Comparison of ENCODE assay signal across 14 cellular contexts in the genomic region with DNA sequence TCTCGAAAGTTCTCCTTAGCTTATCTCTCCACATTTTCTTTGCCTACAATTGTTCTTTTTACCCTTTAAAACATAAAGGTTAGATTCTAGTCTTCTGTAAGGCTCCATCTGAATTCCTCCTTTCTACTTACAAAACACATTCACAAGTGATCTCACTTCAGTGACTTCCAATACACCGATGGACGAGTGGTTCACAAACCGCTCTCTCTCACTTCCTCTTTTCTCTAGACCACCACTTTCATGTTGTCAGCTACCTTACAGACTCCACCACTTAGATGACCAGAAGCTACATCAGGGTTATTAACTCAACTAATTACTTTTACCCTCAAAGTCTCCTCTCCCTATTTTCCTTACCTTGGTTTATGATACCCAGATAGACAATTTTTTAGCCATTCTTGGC. TPM values are rescaled to one million over a fixed set of nuclear protein-coding genes. Genes with fewer than 3 reads are reported as not detected.
A peak's percentile ranks its signal among the peaks of the same experiment; 100 is the strongest.
DNase-seq lines count a peak whose midpoint lies in the region; ATAC-seq, FAIRE-seq and TF ChIP-seq lines count a peak whose summit lies in the region.
"Had no signal": no experiment of that assay in that cellular context is flagged by ENCODE, and none has a peak within 500 bp of the region (broad histone marks: within the 10 kb centered on the region; RNA-seq: fewer than 3 reads in every experiment).

No MANE protein-coding gene starts in this region.

- no peak for FAIRE-seq in K562 (lab: Jason Lieb, UNC)
- FAIRE-seq: bronchial epithelial cell had no signal

- no peak for TF ChIP-seq RAD21 in K562 (CRISPR knock-in tag; conservative IDR thresholded peaks at IDR 0.05 in 1 of 2, IDR thresholded peaks at IDR 0.05 in 1 of 2)

- TF ChIP-seq CTCF in K562 (IDR thresholded peaks at IDR 0.05 in 2 of 3, conservative IDR thresholded peaks at IDR 0.05 in 1 of 3; ENCODE audit: insufficient read depth in 2 of 3, low read depth in 1 of 3, low read length in 3 of 3) (no peak), ovary (IDR thresholded peaks at IDR 0.05) (no peak), BE2C (IDR thresholded peaks at IDR 0.05; ENCODE audit: low read depth, low read length) (no peak)

- POLR2A ChIA-PET in K562 (lab: Yijun Ruan, JAX) = no interaction called here

- TF ChIP-seq POLR2A in K562 (conservative IDR thresholded peaks at IDR 0.05) (no peak), ovary (IDR thresholded peaks at IDR 0.05) (no peak)

- peaks cover 2 to 21% of the 10 kb centered on the region in 2 experiments; a peak in 3 of 5 replicates for H3K27me3 ChIP-seq in K562 (ENCODE audit: control insufficient read depth in 2 of 2, insufficient read depth in 2 of 2, low read length in 2 of 2)
- no peaks in the 10 kb centered on the region for H3K27me3 ChIP-seq in ovary
- H3K27me3 ChIP-seq in BE2C = no peaks in the 10 kb centered on the region; the same call in none of the 2 replicates
- H3K27me3 ChIP-seq: gastroesophageal sphincter had no signal

- H3K9me1 ChIP-seq in K562 (ENCODE audit: control insufficient read depth, insufficient read depth, low read length) = no peaks in the 10 kb centered on the region

- intact Hi-C loops in K562 (cut with micrococcal nuclease) = no loop called here
- intact Hi-C loops in ovary (cut with DNase I) = loop anchor here in 1 of 4 donors (10.0 kb wide), 1 partner anchor 111 kb away; no protein-coding TSS in a partner anchor

- no peak overlapping the region for H3K4me2 ChIP-seq in K562 (ENCODE audit: insufficient read depth, low read length)

- no peak overlapping the region for H3K27ac ChIP-seq in K562 (ENCODE audit: extremely low read depth, low read depth, low read length)
- H3K27ac ChIP-seq in ovary = no peak overlapping the region
- H3K27ac ChIP-seq: gastroesophageal sphincter had no signal

- whole genome bisulfite sequencing in K562 (ENCODE audit: insufficient coverage, low coverage, missing lambda C conversion rate) = 0% methylated on average over 4 of the region's 4 CpGs
- 89 to 93% (median 90%) methylated on average over 4 of the region's 4 CpGs for WGBS in ovary, 3 donors

- DNase-seq in K562 (ENCODE audit: extremely low read depth in 1 of 4, low spot score in 3 of 4) (no peak), ovary (no peak), BE2C (no peak)
- DNase-seq in activated CD8-positive, alpha-beta memory T cell treated with anti-CD3 and anti-CD28 coated beads, Interleukin-2, amount 50 U/mL, for 48 hours = no peak
- no peak for DNase-seq in activated effector memory CD4-positive, alpha-beta T cell treated with anti-CD3 and anti-CD28 coated beads, Interleukin-2, amount 50 U/mL, for 16 hours
- DNase-seq: activated CD8-positive, alpha-beta memory T cell treated with anti-CD3 and anti-CD28 coated beads, Interleukin-2, amount 50 U/mL, for 4 hours; DND-41; NCI-H345; T-helper 17 cell had no signal

- in situ Hi-C loops in K562 (cut with MboI) = no loop called here

- H3K9me3 ChIP-seq in K562 (replicated peaks; ENCODE audit: control insufficient read depth, insufficient read depth, low read depth, low read length) = no peaks in the 10 kb centered on the region
- no peaks in the 10 kb centered on the region for H3K9me3 ChIP-seq in ovary
- no peaks in the 10 kb centered on the region for H3K9me3 ChIP-seq in BE2C
- H3K9me3 ChIP-seq: gastroesophageal sphincter had no signal

- CTCF ChIA-PET in K562 (lab: Yijun Ruan, JAX; ENCODE audit: low intra/inter-chr PET ratio) = no interaction called here

- TF ChIP-seq EP300 in K562 (IDR thresholded peaks at IDR 0.05; ENCODE audit: low read length) = no peak
- no peak for TF ChIP-seq EP300 in ovary (IDR thresholded peaks at IDR 0.05)

- peak; percentile 100 for ATAC-seq in GM18909 (IDR thresholded peaks at IDR 0.05; ENCODE audit: poor library complexity, unreplicated experiment)
- ATAC-seq in GM21825 (IDR thresholded peaks at IDR 0.05; ENCODE audit: unreplicated experiment) = peak; percentile 99
- ATAC-seq in HG03378 (IDR thresholded peaks at IDR 0.05; ENCODE audit: unreplicated experiment) = peak; percentile 100
- no peak for ATAC-seq in K562
- ATAC-seq: gastroesophageal sphincter, T-helper 17 cell had no signal

- H3K4me1 ChIP-seq in K562 (replicated peaks in 1 of 2; ENCODE audit: control insufficient read depth in 2 of 2, insufficient read depth in 2 of 2, low read length in 2 of 2) (no peaks in the 10 kb centered on the region), ovary (ENCODE audit: insufficient read depth) (no peaks in the 10 kb centered on the region), BE2C (no peaks in the 10 kb centered on the region)
- H3K4me1 ChIP-seq: gastroesophageal sphincter had no signal

- H3K9ac ChIP-seq in K562 (ENCODE audit: insufficient read depth in 1 of 2, low read depth in 2 of 2, low read length in 2 of 2) = no peak overlapping the region

- H3K4me3 ChIP-seq in K562 = no peak overlapping the region
- H3K4me3 ChIP-seq in ovary = no peak overlapping the region
- no peak overlapping the region for H3K4me3 ChIP-seq in BE2C (ENCODE audit: low read depth, low read length)
- H3K4me3 ChIP-seq: gastroesophageal sphincter had no signal

- no peaks in the 10 kb centered on the region for H4K20me1 ChIP-seq in K562 (replicated peaks; ENCODE audit: control insufficient read depth, insufficient read depth, low read length)

- no peaks in the 10 kb centered on the region for H3K79me2 ChIP-seq in K562 (ENCODE audit: control insufficient read depth, insufficient read depth, low read length)

- BruUV-seq in K562 (replicated peaks; lab: Mats Ljungman, UMichigan) = no TSS peak

- no peak overlapping the region for H2AFZ ChIP-seq in K562 (ENCODE audit: low read depth, low read length)

- H3K36me3 ChIP-seq in K562 (ENCODE audit: control insufficient read depth, insufficient read depth, low read length) = no peaks in the 10 kb centered on the region
- no peaks in the 10 kb centered on the region for H3K36me3 ChIP-seq in ovary
- H3K36me3 ChIP-seq in BE2C = no peaks in the 10 kb centered on the region
- H3K36me3 ChIP-seq: gastroesophageal sphincter had no signal

TF ChIP-seq in K562, 482 proteins besides CTCF, POLR2A, EP300 and RAD21:
- no peak for TF ChIP-seq CCNT2 (IDR thresholded peaks at IDR 0.05; ENCODE audit: borderline replicate concordance, extremely low read depth, insufficient read length, low read depth, low read length)
- TF ChIP-seq SPI1 (IDR thresholded peaks at IDR 0.05; ENCODE audit: borderline replicate concordance, low read depth, low read length) = peak; percentile 97
TF ChIP-seq in K562: peak in this region for 1.

RNA-seq across cellular contexts. Expression of a gene that starts 11.8 kb away (rescaled TPM):
- 0.97 and 1.1 TPM in 2 replicates for total RNA-seq in K562 (2011; cell fraction: chromatin; rRNA removed; ENCODE audit: low replicate concordance)
- total RNA-seq in K562 (2011; cell fraction: nucleolus; rRNA removed) = 0.66 and 0.83 TPM in 2 replicates
- total RNA-seq in K562 (2011; cell fraction: nucleoplasm; rRNA removed) = 1.3 and 1.9 TPM in 2 replicates
- total RNA-seq in K562 (2014; rRNA removed) (0.86 and 1.5 TPM in 2 replicates), K562 (2014; rRNA removed; fragmentation: Illumina TruSeq; extraction: Trizol) (0.70 and 0.84 TPM in 2 replicates), K562 (2015; rRNA removed; fragmentation: Illumina TruSeq; extraction: Trizol) (0.83 and 1.1 TPM in 2 replicates), K562 (2021) (0.65 and 1.2 TPM in 2 replicates), ovary (10 to 100 TPM in 1 of 7 donors, 1 to 10 TPM in 6; 2.8 to 33.9 (median 5.8) TPM)
- polyA plus RNA-seq in K562 (2011; rRNA removed) (0.22 and 2.4 TPM in 2 replicates), K562 (2014; fragmentation: Illumina TruSeq; extraction: Trizol) (1.1 and 1.3 TPM in 2 replicates), K562 (2014; fragmentation: Nextera tagmentation; extraction: Ambion mirVana) (1 to 10 TPM; 1.3 to 1.5 TPM), K562 (2014; rRNA removed) (0.47 and 0.90 TPM in 2 replicates), ovary (1 to 10 TPM; 1.3 to 5.9 TPM)
- polyA plus RNA-seq in K562 (2011; cell fraction: cytosol; rRNA removed) = 0.21 and 0.69 TPM in 2 replicates
- 0.48 and 0.97 TPM in 2 replicates for polyA plus RNA-seq in K562 (2011; cell fraction: nucleus; rRNA removed)
- polyA plus RNA-seq in K562 (2012) = 1.5 and 2.0 TPM in 2 replicates
- 0.90 and 2.0 TPM in 2 replicates for polyA minus RNA-seq in K562 (2011; rRNA and poly(A)+ RNA removed)
- 1.0 and 1.3 TPM in 2 replicates for polyA minus RNA-seq in K562 (2011; cell fraction: cytosol; rRNA and poly(A)+ RNA removed)
- 1.3 and 2.2 TPM in 2 replicates for polyA minus RNA-seq in K562 (2011; cell fraction: nucleus; rRNA and poly(A)+ RNA removed)
- 0.54 TPM for polyA plus RNA-seq in BE2C (2012; ENCODE audit: insufficient read depth, insufficient read length, low read depth)
